8 cellular contexts compared by ENCODE assay signal in genomic region chrX:53435997-53436396, GRCh38. TPM values are rescaled to one million over a fixed set of nuclear protein-coding genes. Genes with fewer than 3 reads are reported as not detected.
DNase-seq lines count a peak whose midpoint lies in the region; ATAC-seq, FAIRE-seq and TF ChIP-seq lines count a peak whose summit lies in the region.

No MANE protein-coding gene starts in this region.

- peaks cover 7 to 46% (median 10%) of the 10 kb centered on the region in 3 donors for H3K4me1 ChIP-seq in esophagus squamous epithelium

- peak; percentile 58 for TF ChIP-seq CTCF in D721Med (IDR thresholded peaks at IDR 0.05; ENCODE audit: insufficient read depth, missing control alignments)
- peak; percentile 48 to 90 (median 76) for TF ChIP-seq CTCF in esophagus squamous epithelium (IDR thresholded peaks at IDR 0.05)

- DNase-seq in D721Med (ENCODE audit: insufficient read length, low spot score) (no peak), HuH-7.5 (ENCODE audit: low spot score) (peak; percentile 59), OCI-M1 (lab: John Stamatoyannopoulos, UW) (peak; percentile 78), activated T-cell treated with anti-CD3 and anti-CD28 coated beads for 48 hours (ENCODE audit: low read depth) (peak; percentile 41), esophagus squamous epithelium (lab: John Stamatoyannopoulos, UW) (no peak), occipital lobe (lab: John Stamatoyannopoulos, UW) (peak; percentile 2)

- FAIRE-seq in D721Med (lab: Jason Lieb, UNC): peak; percentile 58

- H3K27me3 ChIP-seq in esophagus squamous epithelium: peaks cover 0 to 2% (median 0%) of the 10 kb centered on the region in 4 donors

- WGBS in esophagus squamous epithelium, 2 donors: 0% methylated on average over 2 to 4 of the region's 4 CpGs

- no peak overlapping the region for H3K4me3 ChIP-seq in esophagus squamous epithelium

- no peaks in the 10 kb centered on the region for H3K9me3 ChIP-seq in esophagus squamous epithelium

- ATAC-seq in GM21381 (IDR thresholded peaks at IDR 0.05; ENCODE audit: unreplicated experiment) (peak; percentile 55), GM21737 (IDR thresholded peaks at IDR 0.05; ENCODE audit: unreplicated experiment) (no peak)

- intact Hi-C loops in esophagus squamous epithelium (cut with DNase I): no loop called here

- H3K27ac ChIP-seq in esophagus squamous epithelium: no peak overlapping the region

- peaks cover 0 to 17% (median 2%) of the 10 kb centered on the region in 3 donors for H3K36me3 ChIP-seq in esophagus squamous epithelium

- no peak for TF ChIP-seq POLR2A in esophagus squamous epithelium (IDR thresholded peaks at IDR 0.05)

RNA-seq across cellular contexts. Expression of gene HSD17B10, which starts 1.8 kb away (rescaled TPM):
- 100 to 1,000 TPM in 3 of 4 donors, 10 to 100 TPM in 1; 81.6 to 130 (median 115) TPM for total RNA-seq in esophagus squamous epithelium
- 28.5 TPM for total RNA-seq in occipital lobe

RNA-seq across cellular contexts. Expression of gene RIBC1, which starts 13.3 kb away (rescaled TPM):
- 1 to 10 TPM in 2 of 4 donors, under 1 TPM in 1, not detected in 1; 0.57 to 1.2 (median 1.1) TPM for total RNA-seq in esophagus squamous epithelium
- total RNA-seq in occipital lobe: 1.1 TPM

RNA-seq across cellular contexts. Expression of gene SMC1A, which starts 13.5 kb away (rescaled TPM):
- total RNA-seq in esophagus squamous epithelium: 10 to 100 TPM; 24.4 to 35.4 (median 33.1) TPM
- 17.6 TPM for total RNA-seq in occipital lobe

Comparison
In these comparisons a context has a peak if more than half of its experiments do, and no peak if none do; other contexts are left out.
1. DNase-seq: peak in HuH-7.5 (single experiment), OCI-M1 (single experiment), activated T-cell treated with anti-CD3 and anti-CD28 coated beads for 48 hours (single experiment) and occipital lobe (single experiment); none in D721Med (single experiment) and esophagus squamous epithelium (single experiment).